In genomic region chr1:85707267-85707989, GRCh38 we compare ENCODE assay signal across 8 cellular contexts. TPM values are rescaled to one million over a fixed set of nuclear protein-coding genes. Genes with fewer than 3 reads are reported as not detected.
DNase-seq lines count a peak whose midpoint lies in the region; ATAC-seq, FAIRE-seq and TF ChIP-seq lines count a peak whose summit lies in the region.

No MANE protein-coding gene starts in this region.

- 1% methylated on average over 13 of the region's 13 CpGs for WGBS in HepG2 (ENCODE audit: low lambda C conversion rate)

- no peak for TF ChIP-seq RAD21 in HepG2 (CRISPR knock-in tag; IDR thresholded peaks at IDR 0.05)

- H3K27me3 Mint-ChIP-seq in T-helper 17 cell, result no peaks in the 10 kb centered on the region

- H3K4me1 ChIP-seq in HepG2 (ENCODE audit: insufficient read depth, low read length), result peaks cover 34% of the 10 kb centered on the region
- H3K4me1 ChIP-seq in vagina, result peaks cover 30% of the 10 kb centered on the region

- in situ Hi-C loops in HepG2 (cut with HindIII; ENCODE audit: extremely low pct_ligation_motif_present, low pct_unique_long_range_greater_than_20kb), result no loop called here

- no peak for FAIRE-seq in HepG2 (lab: Jason Lieb, UNC)

- H3K9me3 ChIP-seq in T-helper 17 cell (ENCODE audit: control insufficient read depth, low read length, poor library complexity, severe bottlenecking), result no peaks in the 10 kb centered on the region
- H3K9me3 ChIP-seq in HepG2 (ENCODE audit: low read length), result no peaks in the 10 kb centered on the region
- H3K9me3 ChIP-seq in vagina, result no peaks in the 10 kb centered on the region

- no peaks in the 10 kb centered on the region for H4K20me1 ChIP-seq in HepG2 (ENCODE audit: insufficient read depth, low read length)

- peaks cover 21% of the 10 kb centered on the region for H3K4me1 Mint-ChIP-seq in T-helper 17 cell

- H3K4me3 Mint-ChIP-seq in T-helper 17 cell, result no peak overlapping the region

- TF ChIP-seq EP300 in HepG2 (IDR thresholded peaks at IDR 0.05; ENCODE audit: low read depth in 2 of 2, low read length in 2 of 2), result no peak
- TF ChIP-seq EP300 in HepG2 (CRISPR knock-in tag; IDR thresholded peaks at IDR 0.05; ENCODE audit: borderline replicate concordance), result no peak

- H2AFZ ChIP-seq in HepG2 (ENCODE audit: low read length), result peak overlapping the region; percentile 25

- TF ChIP-seq CTCF in GM12875 (IDR thresholded peaks at IDR 0.05; ENCODE audit: borderline replicate concordance, insufficient read depth, low read depth, low read length) (no peak), HepG2 (CRISPR knock-in tag; IDR thresholded peaks at IDR 0.05) (no peak), vagina (IDR thresholded peaks at IDR 0.05) (no peak)

- peaks cover 29% of the 10 kb centered on the region for H3K79me2 ChIP-seq in HepG2 (ENCODE audit: insufficient read depth, low read length)

- peak; percentile 32 for ATAC-seq in HG02840 (IDR thresholded peaks at IDR 0.05; ENCODE audit: low FRiP score, unreplicated experiment)
- peak; percentile 12 for ATAC-seq in T-helper 17 cell
- ATAC-seq in HepG2, result no peak

- H3K4me3 ChIP-seq in GM12875 (ENCODE audit: low read depth, low read length) (peak overlapping the region; percentile 74), HepG2 (replicated peaks in 1 of 3; ENCODE audit: insufficient read depth in 1 of 3, low read depth in 2 of 3, low read length in 3 of 3) (peak overlapping the region; percentile 67 to 84 (median 77)), vagina (peak overlapping the region; percentile 87 to 89)

- no peak for TF ChIP-seq POLR2A in HepG2 (IDR thresholded peaks at IDR 0.05; ENCODE audit: insufficient read depth in 1 of 2, low read depth in 2 of 2, low read length in 2 of 2)
- no peak for TF ChIP-seq POLR2A in vagina (IDR thresholded peaks at IDR 0.05)

- H3K9ac ChIP-seq in HepG2 (ENCODE audit: insufficient read depth, low read depth, low read length), result peak overlapping the region; percentile 76

- intact Hi-C loops in HepG2 (cut with micrococcal nuclease; ENCODE audit: unreplicated experiment) (loop anchor here (5.0 kb wide), 1 partner anchor 125 kb away; the partner anchor contains the start of gene CCN1), vagina (cut with DNase I) (no loop called here)

- CTCF ChIA-PET in HepG2 (lab: Yijun Ruan, JAX; ENCODE audit: low intra/inter-chr PET ratio, low total read pairs), result no interaction called here

- H3K36me3 ChIP-seq in HepG2 (replicated peaks in 1 of 2; ENCODE audit: control insufficient read depth in 1 of 2, insufficient read depth in 2 of 2, low read length in 2 of 2), result peaks cover 1 to 10% of the 10 kb centered on the region in 2 experiments
- peaks cover 0 to 14% of the 10 kb centered on the region in 2 donors for H3K36me3 ChIP-seq in vagina

- H3K4me2 ChIP-seq in HepG2 (ENCODE audit: low read depth, low read length), result peak overlapping the region; percentile 92

- peaks cover 8% of the 10 kb centered on the region for H3K36me3 Mint-ChIP-seq in T-helper 17 cell (ENCODE audit: low read depth)

- POLR2A ChIA-PET in HepG2 (lab: Yijun Ruan, JAX), result interaction anchor here (0.7 to 1.6 kb wide), 6 partner anchors 14 to 431 kb away, joined by 3 to 16 read pairs (median 12); partner anchors contain the start of gene BCL10

- H3K27ac ChIP-seq in HepG2 (ENCODE audit: extremely low read length, insufficient read depth, low read length) (peak overlapping the region; percentile 83), vagina (peak overlapping the region; percentile 87)

- TSS peak; percentile 77 for BruUV-seq in HepG2 (replicated peaks; lab: Mats Ljungman, UMichigan)

- no peak overlapping the region for H3K27ac Mint-ChIP-seq in T-helper 17 cell

- no peaks in the 10 kb centered on the region; a peak in 1 of 5 replicates for H3K27me3 ChIP-seq in HepG2 (ENCODE audit: control insufficient read depth in 1 of 2, insufficient read depth in 2 of 2, low read length in 2 of 2)
- no peaks in the 10 kb centered on the region for H3K27me3 ChIP-seq in vagina

- DNase-seq in T-helper 17 cell, result no peak
- DNase-seq in HepG2 (ENCODE audit: low spot score), result no peak
- DNase-seq in vagina (ENCODE audit: extremely low spot score in 2 of 2), result no peak
- DNase-seq in stimulated activated naive CD4-positive, alpha-beta T cell treated with Interleukin-2 at 50 U/mL for 16 hours (lab: John Stamatoyannopoulos, UW), result no peak
- no peak for DNase-seq in SKM-1 (lab: John Stamatoyannopoulos, UW; ENCODE audit: unreplicated experiment)
- no peak for DNase-seq in COLO829 (ENCODE audit: low spot score)

TF ChIP-seq in HepG2, 621 proteins besides CTCF, POLR2A, EP300 and RAD21:
- TF ChIP-seq ZNF616 (CRISPR knock-in tag; IDR thresholded peaks at IDR 0.05; ENCODE audit: low read depth) (no peak), CEBPG (CRISPR knock-in tag; IDR thresholded peaks at IDR 0.05) (no peak), ZSCAN22 (CRISPR knock-in tag; IDR thresholded peaks at IDR 0.05) (no peak), SNRNP70 (IDR thresholded peaks at IDR 0.05; ENCODE audit: low read depth, low read length) (no peak), ZSCAN25 (CRISPR knock-in tag; IDR thresholded peaks at IDR 0.05) (no peak), ZNF709 (CRISPR knock-in tag; IDR thresholded peaks at IDR 0.05) (no peak), ZNF768 (CRISPR knock-in tag; IDR thresholded peaks at IDR 0.05) (no peak), ZKSCAN5 (CRISPR knock-in tag; IDR thresholded peaks at IDR 0.05) (0 out of 2 replicates have a peak, but pooled peaks have one; percentile 27), ZFAT (CRISPR knock-in tag; conservative IDR thresholded peaks at IDR 0.05) (no peak), TOE1 (CRISPR knock-in tag; IDR thresholded peaks at IDR 0.05) (no peak), ASH2L (IDR thresholded peaks at IDR 0.05; ENCODE audit: insufficient read length, low read depth, low read length) (no peak), ZNF44 (CRISPR knock-in tag; IDR thresholded peaks at IDR 0.05) (0 out of 2 replicates have a peak, but pooled peaks have one; percentile 14), ZBTB34 (CRISPR knock-in tag; IDR thresholded peaks at IDR 0.05) (no peak)

RNA-seq across cellular contexts. Expression of gene ZNHIT6, which starts 0.8 kb away (rescaled TPM):
- total RNA-seq in T-helper 17 cell (10 to 100 TPM; 15.9 TPM), HepG2 (2016; rRNA removed; fragmentation: Illumina TruSeq; extraction: Trizol) (15.2 and 18.8 TPM in 2 replicates), vagina (12.0 TPM)
- 0.62 and 0.81 TPM in 2 replicates for total RNA-seq in HepG2 (2016; cell fraction: cytosol; rRNA removed; fragmentation: Illumina TruSeq; extraction: Trizol; ENCODE audit: low read depth)
- 14.7 and 19.2 TPM in 2 replicates for total RNA-seq in HepG2 (2016; cell fraction: insoluble cytoplasmic fraction; rRNA removed; fragmentation: Illumina TruSeq; extraction: Trizol)
- 4.0 and 4.4 TPM in 2 replicates for total RNA-seq in HepG2 (2016; cell fraction: membrane; rRNA removed; fragmentation: Illumina TruSeq; extraction: Trizol)
- 10.7 and 10.8 TPM in 2 replicates for total RNA-seq in HepG2 (2016; cell fraction: nucleus; rRNA removed; fragmentation: Illumina TruSeq; extraction: Trizol)
- 6.0 TPM in 2 replicates for polyA plus RNA-seq in HepG2 (2011; rRNA removed)
- 2.8 and 4.7 TPM in 2 replicates for polyA plus RNA-seq in HepG2 (2011; cell fraction: cytosol; rRNA removed)
- polyA plus RNA-seq in HepG2 (2011; cell fraction: nucleus; rRNA removed), result 3.9 and 4.8 TPM in 2 replicates
- polyA plus RNA-seq in HepG2 (2012), result 9.4 and 11.1 TPM in 2 replicates
- 0.67 and 0.83 TPM in 2 replicates for polyA plus RNA-seq in HepG2 (2016; cell fraction: cytosol; fragmentation: Illumina TruSeq; extraction: Trizol; ENCODE audit: low read depth)
- 25.9 and 26.2 TPM in 2 replicates for polyA plus RNA-seq in HepG2 (2016; cell fraction: insoluble cytoplasmic fraction; fragmentation: Illumina TruSeq; extraction: Trizol; ENCODE audit: low read depth)
- 3.3 and 3.8 TPM in 2 replicates for polyA plus RNA-seq in HepG2 (2016; cell fraction: membrane; fragmentation: Illumina TruSeq; extraction: Trizol; ENCODE audit: low read depth)
- polyA plus RNA-seq in HepG2 (2016; cell fraction: nucleus; fragmentation: Illumina TruSeq; extraction: Trizol; ENCODE audit: insufficient read depth, low read depth), result 15.4 and 16.5 TPM in 2 replicates
- 2.7 and 8.2 TPM in 2 replicates for polyA minus RNA-seq in HepG2 (2011; rRNA and poly(A)+ RNA removed; ENCODE audit: low replicate concordance)
- 3.2 and 4.1 TPM in 2 replicates for polyA minus RNA-seq in HepG2 (2011; cell fraction: cytosol; rRNA and poly(A)+ RNA removed)
- polyA minus RNA-seq in HepG2 (2011; cell fraction: nucleus; rRNA and poly(A)+ RNA removed), result 13.5 and 13.8 TPM in 2 replicates
